Comparison of ENCODE assay signal across 15 cellular contexts in the genomic region with DNA sequence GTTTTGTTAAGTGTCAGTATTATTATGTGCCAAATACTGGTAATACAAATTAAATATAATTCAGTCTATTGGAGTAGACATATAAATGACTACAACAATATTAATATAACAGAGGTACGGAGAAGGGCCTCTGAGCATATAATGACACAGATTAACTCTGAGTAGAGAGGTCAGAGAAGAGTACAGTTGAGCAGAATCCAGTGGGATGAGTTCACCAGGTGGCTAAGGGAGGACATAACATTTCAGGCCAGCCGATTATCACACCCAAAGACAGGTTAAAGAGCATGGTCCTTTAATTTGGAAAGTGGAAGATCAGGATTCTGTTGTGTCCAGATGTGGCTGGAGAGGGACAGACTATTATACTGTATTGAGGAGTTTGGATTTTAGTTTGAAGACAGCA. TPM values are rescaled to one million over a fixed set of nuclear protein-coding genes. Genes with fewer than 3 reads are reported as not detected.
A peak's percentile ranks its signal among the peaks of the same experiment; 100 is the strongest.
DNase-seq lines count a peak whose midpoint lies in the region; ATAC-seq and TF ChIP-seq lines count a peak whose summit lies in the region.
"Had no signal": no experiment of that assay in that cellular context is flagged by ENCODE, and none has a peak within 500 bp of the region (broad histone marks: within the 10 kb centered on the region; RNA-seq: fewer than 3 reads in every experiment).

No MANE protein-coding gene starts in this region.

- peaks cover 49% of the 10 kb centered on the region for H3K4me1 Mint-ChIP-seq in activated CD4-positive, alpha-beta T cell treated with anti-CD3 and anti-CD28 coated beads, Interleukin-2, amount 10 ng/mL, durations not matched to agents 24 days and 14 days
- H3K4me1 Mint-ChIP-seq in activated B cell treated with CpG ODN at 0.5 μM for 24 hours, result peaks cover 74% of the 10 kb centered on the region
- H3K4me1 Mint-ChIP-seq in immature natural killer cell, result peaks cover 86 to 94% of the 10 kb centered on the region in 2 donors
- peaks cover 25% of the 10 kb centered on the region for H3K4me1 Mint-ChIP-seq in osteocyte (ENCODE audit: unreplicated experiment)

- no peak for DNase-seq in activated CD4-positive, alpha-beta T cell treated with anti-CD3 and anti-CD28 coated beads, Interleukin-2, amount 10 ng/mL, durations not matched to agents 24 days and 14 days
- DNase-seq in activated CD4-positive, alpha-beta T cell treated with anti-CD3 and anti-CD28 coated beads, Interleukin-2, amount 50 U/mL, for 1 hour, result no peak
- no peak for DNase-seq in activated B cell treated with CpG ODN at 0.5 μM for 24 hours
- no peak for DNase-seq in immature natural killer cell
- DNase-seq in osteocyte (ENCODE audit: extremely low spot score, unreplicated experiment), result no peak
- no peak for DNase-seq in T-helper 9 cell
- DNase-seq in NCI-H82 (lab: John Stamatoyannopoulos, UW), result no peak
- DNase-seq: 8988T, DMS79 treated with DMSO at 0.1 percent for 48 hours, NCI-H2107, NCI-H345, NCI-H69 had no signal

- H3K27me3 Mint-ChIP-seq in activated CD4-positive, alpha-beta T cell treated with anti-CD3 and anti-CD28 coated beads, Interleukin-2, amount 10 ng/mL, durations not matched to agents 24 days and 14 days, result no peaks in the 10 kb centered on the region
- H3K27me3 Mint-ChIP-seq in activated B cell treated with CpG ODN at 0.5 μM for 24 hours (no peaks in the 10 kb centered on the region), immature natural killer cell (ENCODE audit: low read depth in 3 of 3) (peaks cover 0 to 1% (median 0%) of the 10 kb centered on the region in 3 donors), osteocyte (ENCODE audit: unreplicated experiment) (no peaks in the 10 kb centered on the region)

- no peak overlapping the region for H3K4me3 Mint-ChIP-seq in activated CD4-positive, alpha-beta T cell treated with anti-CD3 and anti-CD28 coated beads, Interleukin-2, amount 10 ng/mL, durations not matched to agents 24 days and 14 days
- H3K4me3 Mint-ChIP-seq in activated B cell treated with CpG ODN at 0.5 μM for 24 hours (no peak overlapping the region), immature natural killer cell (peak overlapping the region in 3 of 5 donors; percentile 8 to 20 (median 16)), osteocyte (ENCODE audit: unreplicated experiment) (no peak overlapping the region)

- intact Hi-C loops in activated CD4-positive, alpha-beta T cell treated with anti-CD3 and anti-CD28 coated beads, Interleukin-2, amount 10 ng/mL, durations not matched to agents 24 days and 14 days (cut with micrococcal nuclease), result loop anchor here (10.0 kb wide), 1 partner anchor 48 kb away; no protein-coding TSS in a partner anchor
- intact Hi-C loops in activated B cell treated with CpG ODN at 0.5 μM for 24 hours (cut with micrococcal nuclease), result no loop called here

- H3K36me3 Mint-ChIP-seq in activated CD4-positive, alpha-beta T cell treated with anti-CD3 and anti-CD28 coated beads, Interleukin-2, amount 10 ng/mL, durations not matched to agents 24 days and 14 days (ENCODE audit: low read depth), result peaks cover 19% of the 10 kb centered on the region
- peaks cover 5% of the 10 kb centered on the region for H3K36me3 Mint-ChIP-seq in activated B cell treated with CpG ODN at 0.5 μM for 24 hours (ENCODE audit: low read depth)
- no peaks in the 10 kb centered on the region for H3K36me3 Mint-ChIP-seq in immature natural killer cell
- H3K36me3 Mint-ChIP-seq in osteocyte (ENCODE audit: unreplicated experiment), result no peaks in the 10 kb centered on the region

- CTCF ChIA-PET in activated B cell treated with CpG ODN at 0.5 μM for 24 hours (lab: Charles Lee), result no interaction called here

- TF ChIP-seq CTCF in activated B cell treated with CpG ODN at 0.5 μM for 24 hours (IDR thresholded peaks at IDR 0.05) (no peak), osteocyte (IDR thresholded peaks at IDR 0.05) (no peak)

- peak overlapping the region; percentile 20 for H3K27ac Mint-ChIP-seq in activated CD4-positive, alpha-beta T cell treated with anti-CD3 and anti-CD28 coated beads, Interleukin-2, amount 10 ng/mL, durations not matched to agents 24 days and 14 days
- peak overlapping the region; percentile 30 for H3K27ac Mint-ChIP-seq in activated B cell treated with CpG ODN at 0.5 μM for 24 hours
- H3K27ac Mint-ChIP-seq in immature natural killer cell, result peak overlapping the region; percentile 34 to 69 (median 60)
- peak overlapping the region; percentile 2 for H3K27ac Mint-ChIP-seq in osteocyte (ENCODE audit: unreplicated experiment)

- no peak for ATAC-seq in activated B cell treated with CpG ODN at 0.5 μM for 24 hours (ENCODE audit: low read depth)
- ATAC-seq in HG03439 (IDR thresholded peaks at IDR 0.05; ENCODE audit: unreplicated experiment), result no peak
- ATAC-seq: HCT116, K562 had no signal

- no peaks in the 10 kb centered on the region for H3K9me3 Mint-ChIP-seq in activated CD4-positive, alpha-beta T cell treated with anti-CD3 and anti-CD28 coated beads, Interleukin-2, amount 10 ng/mL, durations not matched to agents 24 days and 14 days
- H3K9me3 Mint-ChIP-seq in activated B cell treated with CpG ODN at 0.5 μM for 24 hours (no peaks in the 10 kb centered on the region), immature natural killer cell (no peaks in the 10 kb centered on the region), osteocyte (ENCODE audit: unreplicated experiment) (no peaks in the 10 kb centered on the region)

- POLR2A ChIA-PET in activated B cell treated with CpG ODN at 0.5 μM for 24 hours (lab: Charles Lee), result interaction anchor here (1.9 kb wide), 1 partner anchor 12 kb away, joined by 4 read pairs; no protein-coding TSS in a partner anchor

RNA-seq across cellular contexts. Expression of a gene that starts 11.3 kb away (rescaled TPM):
- total RNA-seq in activated CD4-positive, alpha-beta T cell treated with anti-CD3 and anti-CD28 coated beads, Interleukin-2, amount 10 ng/mL, durations not matched to agents 24 days and 14 days, result 143 and 146 TPM in 2 replicates
- total RNA-seq in activated B cell treated with CpG ODN at 0.5 μM for 24 hours (64.8 and 72.0 TPM in 2 replicates), osteocyte (42.0 and 42.3 TPM in 2 replicates)
- polyA plus RNA-seq in immature natural killer cell, result 100 to 1,000 TPM in 2 of 3 donors, 10 to 100 TPM in 1; 66.5 to 160 (median 119) TPM

Comparison
In these comparisons a context has a peak if more than half of its experiments do, and no peak if none do; other contexts are left out.
1. H3K27ac Mint-ChIP-seq: peak in every context shown above with its lines; median percentile 60 in immature natural killer cell; 30 in activated B cell treated with CpG ODN at 0.5 μM for 24 hours; 20 in activated CD4-positive, alpha-beta T cell treated with anti-CD3 and anti-CD28 coated beads, Interleukin-2, amount 10 ng/mL, durations not matched to agents 24 days and 14 days; 2 in osteocyte.
2. H3K4me3 Mint-ChIP-seq: peak in immature natural killer cell (3 of 5); none in activated CD4-positive, alpha-beta T cell treated with anti-CD3 and anti-CD28 coated beads, Interleukin-2, amount 10 ng/mL, durations not matched to agents 24 days and 14 days (single experiment), activated B cell treated with CpG ODN at 0.5 μM for 24 hours (single experiment) and osteocyte (single experiment).